Comparison of ENCODE assay signal across 1 cellular context in genomic region chr20:13289031-13289430, GRCh38.
TF ChIP-seq lines count a peak whose summit lies in the region.

No MANE protein-coding gene starts in this region.

TF ChIP-seq in liver, 16 proteins besides CTCF, POLR2A, EP300 and RAD21 (continued from another document):
- no peak for TF ChIP-seq GABPA (IDR thresholded peaks at IDR 0.05 in 1 of 2, conservative IDR thresholded peaks at IDR 0.05 in 1 of 2)
